ENCODE assay signal across 8 cellular contexts in the genomic region with DNA sequence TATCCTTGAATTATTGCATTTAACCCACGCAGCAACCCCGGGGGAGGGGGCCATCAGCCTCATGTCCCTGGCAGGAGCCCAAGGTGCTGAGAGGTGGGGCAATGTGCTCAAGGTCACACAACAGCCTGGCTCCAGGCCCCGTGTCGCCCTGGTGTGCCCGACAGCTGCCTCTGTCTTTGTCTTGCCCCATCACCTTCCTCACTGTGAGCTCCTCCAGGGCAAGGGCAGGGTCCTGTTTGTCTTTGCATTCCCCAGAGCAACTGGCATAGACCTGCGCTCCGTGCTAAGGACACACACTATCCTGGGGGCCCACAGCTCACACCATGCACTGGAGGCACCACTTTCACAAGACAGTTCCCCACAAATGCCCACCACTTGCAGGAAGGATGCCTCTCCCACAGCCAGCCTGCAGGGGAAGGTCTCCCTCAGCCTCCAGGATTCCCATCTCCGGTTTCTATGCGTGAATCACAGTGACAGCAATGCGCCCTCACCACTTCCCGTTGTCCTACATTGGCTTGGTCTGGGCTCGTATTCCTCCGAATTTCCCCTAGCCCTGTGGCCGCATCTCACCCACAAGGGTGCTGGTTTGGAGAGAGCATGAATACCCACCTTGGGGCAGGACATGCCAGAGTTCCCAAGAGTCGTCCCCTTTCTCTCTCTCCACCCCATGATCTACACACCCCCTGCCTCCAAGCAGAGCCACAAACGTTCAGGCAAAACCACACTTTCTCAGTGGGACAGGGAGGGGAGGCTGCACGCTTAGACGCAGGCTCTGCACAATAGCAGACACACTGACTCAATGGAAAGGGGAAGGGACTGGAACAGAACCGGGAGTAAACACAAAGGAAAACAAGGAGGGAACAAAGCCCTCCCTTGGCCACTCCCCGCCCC. TPM values are rescaled to one million over a fixed set of nuclear protein-coding genes. Genes with fewer than 3 reads are reported as not detected.
DNase-seq lines count a peak whose midpoint lies in the region; ATAC-seq and TF ChIP-seq lines count a peak whose summit lies in the region.

No MANE protein-coding gene starts in this region.

- peaks cover 75% of the 10 kb centered on the region for H3K79me2 ChIP-seq in OCI-LY7 (ENCODE audit: insufficient read depth, low read depth, low read length)

- H4K20me1 ChIP-seq in OCI-LY7 (ENCODE audit: insufficient read depth, low read length), result peaks cover 43% of the 10 kb centered on the region

- no peak for ATAC-seq in stimulated activated naive CD8-positive, alpha-beta T cell treated with anti-CD3 and anti-CD28 coated beads, Interleukin-15, Interleukin-2, amounts not matched to agents 100 U/mL and 50 U/mL, for 24 hours
- ATAC-seq in heart right ventricle (peak in 7 of 8 donors; percentile 10 to 27 (median 18)), HG02759 (IDR thresholded peaks at IDR 0.05; ENCODE audit: unreplicated experiment) (no peak)

- no peak for DNase-seq in stimulated activated naive CD8-positive, alpha-beta T cell treated with anti-CD3 and anti-CD28 coated beads, Interleukin-15, Interleukin-2, amounts not matched to agents 100 U/mL and 50 U/mL, for 24 hours
- DNase-seq in heart right ventricle, result peak; percentile 54 to 66
- DNase-seq in retina, result peak; percentile 92
- no peak for DNase-seq in OCI-LY7 (ENCODE audit: low spot score)
- DNase-seq in GM20000 (ENCODE audit: low spot score), result no peak

- no TSS peak for BruUV-seq in OCI-LY7 (replicated peaks; lab: Mats Ljungman, UMichigan)

- H3K36me3 ChIP-seq in heart right ventricle, result peaks cover 0 to 4% (median 0%) of the 10 kb centered on the region in 9 donors
- peaks cover 22% of the 10 kb centered on the region; the same call in 1 of the 2 replicates for H3K36me3 ChIP-seq in OCI-LY7 (ENCODE audit: insufficient read depth, low read length)

- H3K27ac Mint-ChIP-seq in stimulated activated naive CD8-positive, alpha-beta T cell treated with anti-CD3 and anti-CD28 coated beads, Interleukin-15, Interleukin-2, amounts not matched to agents 100 ng/mL and 50 ng/mL, for 24 hours, result peak overlapping the region; percentile 94
- peak overlapping the region; percentile 79 for H3K27ac Mint-ChIP-seq in activated naive CD4-positive, alpha-beta T cell treated with anti-CD3 and anti-CD28 coated beads, Interleukin-2, amount 50 U/mL, for 24 hours

- H3K4me3 ChIP-seq in heart right ventricle (peak overlapping the region in 9 of 10 donors; percentile 5 to 41 (median 35)), OCI-LY7 (ENCODE audit: low read depth, low read length, poor library complexity, severe bottlenecking) (no peak overlapping the region)

- peaks cover 75 to 100% (median 100%) of the 10 kb centered on the region in 9 donors for H3K4me1 ChIP-seq in heart right ventricle
- H3K4me1 ChIP-seq in OCI-LY7 (ENCODE audit: insufficient read depth, low read length, poor library complexity, severe bottlenecking), result peaks cover 43% of the 10 kb centered on the region

- H2AFZ ChIP-seq in OCI-LY7 (ENCODE audit: low read length), result no peak overlapping the region

- no peaks in the 10 kb centered on the region for H3K9me3 Mint-ChIP-seq in stimulated activated naive CD8-positive, alpha-beta T cell treated with anti-CD3 and anti-CD28 coated beads, Interleukin-15, Interleukin-2, amounts not matched to agents 100 ng/mL and 50 ng/mL, for 24 hours
- no peaks in the 10 kb centered on the region for H3K9me3 Mint-ChIP-seq in activated naive CD4-positive, alpha-beta T cell treated with anti-CD3 and anti-CD28 coated beads, Interleukin-2, amount 50 U/mL, for 24 hours

- H3K4me2 ChIP-seq in OCI-LY7 (ENCODE audit: low read length), result no peak overlapping the region

- TF ChIP-seq CTCF in heart right ventricle (IDR thresholded peaks at IDR 0.05), result no peak
- TF ChIP-seq CTCF in OCI-LY7 (conservative IDR thresholded peaks at IDR 0.05; ENCODE audit: low read length), result no peak
- TF ChIP-seq CTCF in GM20000 (IDR thresholded peaks at IDR 0.05; ENCODE audit: extremely low read depth, missing control alignments), result no peak

- no peaks in the 10 kb centered on the region for H3K9me3 ChIP-seq in heart right ventricle
- no peaks in the 10 kb centered on the region for H3K9me3 ChIP-seq in OCI-LY7 (ENCODE audit: low read length)

- no peaks in the 10 kb centered on the region for H3K27me3 Mint-ChIP-seq in stimulated activated naive CD8-positive, alpha-beta T cell treated with anti-CD3 and anti-CD28 coated beads, Interleukin-15, Interleukin-2, amounts not matched to agents 100 ng/mL and 50 ng/mL, for 24 hours
- no peaks in the 10 kb centered on the region for H3K27me3 Mint-ChIP-seq in activated naive CD4-positive, alpha-beta T cell treated with anti-CD3 and anti-CD28 coated beads, Interleukin-2, amount 50 U/mL, for 24 hours

- 18 to 23% methylated on average over 20 of the region's 20 CpGs for WGBS in heart right ventricle, 2 donors

- intact Hi-C loops in heart right ventricle (cut with DNase I) (loop anchor here in 1 of 10 donors (10.0 kb wide), 1 partner anchor 433 kb away; no protein-coding TSS in a partner anchor), OCI-LY7 (cut with micrococcal nuclease; ENCODE audit: unreplicated experiment) (no loop called here)

- no peaks in the 10 kb centered on the region for H3K27me3 ChIP-seq in heart right ventricle

- CTCF ChIA-PET in OCI-LY7 (lab: Charles Lee; ENCODE audit: unreplicated experiment), result no interaction called here

- POLR2A ChIA-PET in OCI-LY7 (lab: Charles Lee), result interaction anchor here (1.4 kb wide), 1 partner anchor 10 kb away, joined by 4 read pairs; the partner anchor contains the start of gene ITPRIP

- H3K27ac ChIP-seq in heart right ventricle, result peak overlapping the region; percentile 90 to 100 (median 99)
- no peak overlapping the region for H3K27ac ChIP-seq in OCI-LY7 (ENCODE audit: low read depth, low read length, poor library complexity, severe bottlenecking)

- H3K9me2 ChIP-seq in OCI-LY7 (ENCODE audit: insufficient read depth, low read length), result no peaks in the 10 kb centered on the region

- peaks cover 99% of the 10 kb centered on the region for H3K4me1 Mint-ChIP-seq in stimulated activated naive CD8-positive, alpha-beta T cell treated with anti-CD3 and anti-CD28 coated beads, Interleukin-15, Interleukin-2, amounts not matched to agents 100 ng/mL and 50 ng/mL, for 24 hours (ENCODE audit: low read depth)
- peaks cover 99% of the 10 kb centered on the region for H3K4me1 Mint-ChIP-seq in activated naive CD4-positive, alpha-beta T cell treated with anti-CD3 and anti-CD28 coated beads, Interleukin-2, amount 50 U/mL, for 24 hours

- H3K36me3 Mint-ChIP-seq in stimulated activated naive CD8-positive, alpha-beta T cell treated with anti-CD3 and anti-CD28 coated beads, Interleukin-15, Interleukin-2, amounts not matched to agents 100 ng/mL and 50 ng/mL, for 24 hours (ENCODE audit: low read depth), result peaks cover 33% of the 10 kb centered on the region
- peaks cover 7% of the 10 kb centered on the region for H3K36me3 Mint-ChIP-seq in activated naive CD4-positive, alpha-beta T cell treated with anti-CD3 and anti-CD28 coated beads, Interleukin-2, amount 50 U/mL, for 24 hours

- H3K4me3 Mint-ChIP-seq in stimulated activated naive CD8-positive, alpha-beta T cell treated with anti-CD3 and anti-CD28 coated beads, Interleukin-15, Interleukin-2, amounts not matched to agents 100 ng/mL and 50 ng/mL, for 24 hours, result peak overlapping the region; percentile 79
- peak overlapping the region; percentile 85 for H3K4me3 Mint-ChIP-seq in activated naive CD4-positive, alpha-beta T cell treated with anti-CD3 and anti-CD28 coated beads, Interleukin-2, amount 50 U/mL, for 24 hours

RNA-seq across cellular contexts. Expression of gene ITPRIP, which starts 10.3 kb away (rescaled TPM):
- total RNA-seq in heart right ventricle (10 to 100 TPM; 18.6 to 87.2 (median 35.9) TPM), OCI-LY7 (2022) (18.0 and 19.6 TPM in 2 replicates)
- 10 to 100 TPM; 17.5 to 41.6 TPM for polyA plus RNA-seq in heart right ventricle
- 3.3 and 6.0 TPM in 2 replicates for total RNA-seq in OCI-LY7 (2014; rRNA removed; shearing (Covaris generic))

RNA-seq across cellular contexts. Expression of gene CFAP58, which starts 25.6 kb away (rescaled TPM):
- total RNA-seq in heart right ventricle (1 to 10 TPM; 1.3 to 5.8 (median 3.0) TPM), OCI-LY7 (2022) (1.5 and 2.0 TPM in 2 replicates)
- polyA plus RNA-seq in heart right ventricle, result 1 to 10 TPM in 1 of 2 donors, under 1 TPM in 1; 0.58 to 3.6 TPM
- 0.09 and 0.36 TPM in 2 replicates for total RNA-seq in OCI-LY7 (2014; rRNA removed; shearing (Covaris generic))

RNA-seq across cellular contexts. Expression of gene GSTO2, which starts 59.0 kb away (rescaled TPM):
- 1 to 10 TPM in 4 of 10 donors, under 1 TPM in 6; 0.57 to 1.6 (median 0.97) TPM for total RNA-seq in heart right ventricle
- under 1 TPM; 0.25 to 0.51 TPM for polyA plus RNA-seq in heart right ventricle
- total RNA-seq in OCI-LY7 (2014; rRNA removed; shearing (Covaris generic)), result 1.6 and 8.2 TPM in 2 replicates
- 1.6 and 2.2 TPM in 2 replicates for total RNA-seq in OCI-LY7 (2022)

Comparison
In these comparisons a context has a peak if more than half of its experiments do, and no peak if none do; other contexts are left out.
1. ATAC-seq: peak in heart right ventricle (7 of 8); none in stimulated activated naive CD8-positive, alpha-beta T cell treated with anti-CD3 and anti-CD28 coated beads, Interleukin-15, Interleukin-2, amounts not matched to agents 100 U/mL and 50 U/mL, for 24 hours (single experiment) and HG02759 (single experiment).
2. DNase-seq: peak in heart right ventricle (2 of 2) and retina (single experiment); none in stimulated activated naive CD8-positive, alpha-beta T cell treated with anti-CD3 and anti-CD28 coated beads, Interleukin-15, Interleukin-2, amounts not matched to agents 100 U/mL and 50 U/mL, for 24 hours (single experiment), OCI-LY7 (single experiment) and GM20000 (single experiment).